ENCODE assay signal across 33 cellular contexts in genomic region chr16:85128079-85128837, GRCh38. TPM values are rescaled to one million over a fixed set of nuclear protein-coding genes. Genes with fewer than 3 reads are reported as not detected.
"Had no signal": no experiment of that assay in that cellular context is flagged by ENCODE, and none has a peak within 500 bp of the region (broad histone marks: within the 10 kb centered on the region; RNA-seq: fewer than 3 reads in every experiment).

No MANE protein-coding gene starts in this region.

- H3K27me3 Mint-ChIP-seq: stimulated activated naive CD8-positive, alpha-beta T cell treated with anti-CD3 and anti-CD28 coated beads, Interleukin-15, Interleukin-2, amounts not matched to agents 100 ng/mL and 50 ng/mL, for 24 hours had no signal

- H3K36me3 ChIP-seq: esophagus muscularis mucosa, gastroesophageal sphincter, heart right ventricle, left lung, thoracic aorta, tibial nerve, upper lobe of left lung had no signal

- H3K4me1 ChIP-seq: foreskin keratinocyte had no signal

- H3K4me3 Mint-ChIP-seq: neural crest cell; stimulated activated naive B cell treated with anti-CD40 and anti-IgM and Interleukin-4, amounts not matched to agents 10 μg/mL and 1 μg/mL and 100 μg/mL, for 72 hours; stimulated activated naive CD8-positive, alpha-beta T cell treated with anti-CD3 and anti-CD28 coated beads, Interleukin-15, Interleukin-2, amounts not matched to agents 100 ng/mL and 50 ng/mL, for 24 hours had no signal

- H3K36me3 Mint-ChIP-seq: naive thymus-derived CD8-positive, alpha-beta T cell; stimulated activated naive B cell treated with anti-CD40 and anti-IgM and Interleukin-4, amounts not matched to agents 10 μg/mL and 1 μg/mL and 100 μg/mL, for 72 hours had no signal

- H3K27ac Mint-ChIP-seq: stimulated activated naive B cell treated with anti-CD40 and anti-IgM and Interleukin-4, amounts not matched to agents 10 μg/mL and 1 μg/mL and 100 μg/mL, for 72 hours had no signal

- FAIRE-seq: endothelial cell of umbilical vein, islet of Langerhans, urothelium cell line had no signal

- ATAC-seq: foreskin keratinocyte; gastroesophageal sphincter; heart right ventricle; left cardiac atrium; left lung; naive thymus-derived CD8-positive, alpha-beta T cell; right cardiac atrium; stimulated activated naive B cell treated with anti-CD40 and anti-IgM and Interleukin-4, amounts not matched to agents 10 μg/mL and 1 μg/mL and 100 μg/mL, for 72 hours had no signal

- H3K9me3 ChIP-seq: esophagus muscularis mucosa, gastroesophageal sphincter, heart right ventricle, left lung, psoas muscle, thoracic aorta, tibial nerve, upper lobe of left lung had no signal

- H3K27ac ChIP-seq: coronary artery, foreskin keratinocyte, heart right ventricle, left lung, skin epidermis, upper lobe of left lung had no signal

- DNase-seq: dermis blood vessel endothelial cell; effector memory CD4-positive, alpha-beta T cell; foreskin keratinocyte; heart right ventricle; hippocampal formation; left cardiac atrium; left lung; mesendoderm; naive thymus-derived CD8-positive, alpha-beta T cell; psoas muscle; stimulated activated CD4-positive, alpha-beta T cell treated with anti-CD3 and anti-CD28 coated beads, Interleukin-15, amount 100 ng/mL, for 24 hours; stimulated activated CD4-positive, alpha-beta T cell treated with anti-CD3 and anti-CD28 coated beads, Interleukin-2, amount 100 ng/mL, for 48 hours; stimulated activated naive B cell treated with anti-CD40 and anti-IgM and Interleukin-4, amounts not matched to agents 10 μg/mL and 1 μg/mL and 100 μg/mL, for 72 hours; upper lobe of left lung had no signal

- H3K9me3 Mint-ChIP-seq: naive thymus-derived CD8-positive, alpha-beta T cell; neural crest cell had no signal

- H3K4me3 ChIP-seq: coronary artery, esophagus muscularis mucosa, gastroesophageal sphincter, heart right ventricle, left lung, psoas muscle, skin epidermis, thoracic aorta, tibial nerve, upper lobe of left lung had no signal

- H3K27me3 ChIP-seq: esophagus muscularis mucosa, gastroesophageal sphincter, heart right ventricle, left lung, tibial nerve, upper lobe of left lung had no signal

RNA-seq across cellular contexts. Expression of gene CIBAR2, which starts 16.0 kb away (rescaled TPM):
- total RNA-seq: dermis blood vessel endothelial cell; endothelial cell of umbilical vein; epithelial cell of proximal tubule; esophagus muscularis mucosa; fibroblast of lung; foreskin keratinocyte; gastroesophageal sphincter; heart right ventricle; kidney epithelial cell; left cardiac atrium; lower leg skin; lung microvascular endothelial cell; myocyte; naive thymus-derived CD8-positive, alpha-beta T cell; neural crest cell; renal cortical epithelial cell; right cardiac atrium; thoracic aorta; tibial nerve had no signal
- polyA plus RNA-seq: fibroblast of lung; foreskin keratinocyte; heart right ventricle; naive thymus-derived CD8-positive, alpha-beta T cell; psoas muscle had no signal
